ENCODE assay signal across 9 cellular contexts in the genomic region with DNA sequence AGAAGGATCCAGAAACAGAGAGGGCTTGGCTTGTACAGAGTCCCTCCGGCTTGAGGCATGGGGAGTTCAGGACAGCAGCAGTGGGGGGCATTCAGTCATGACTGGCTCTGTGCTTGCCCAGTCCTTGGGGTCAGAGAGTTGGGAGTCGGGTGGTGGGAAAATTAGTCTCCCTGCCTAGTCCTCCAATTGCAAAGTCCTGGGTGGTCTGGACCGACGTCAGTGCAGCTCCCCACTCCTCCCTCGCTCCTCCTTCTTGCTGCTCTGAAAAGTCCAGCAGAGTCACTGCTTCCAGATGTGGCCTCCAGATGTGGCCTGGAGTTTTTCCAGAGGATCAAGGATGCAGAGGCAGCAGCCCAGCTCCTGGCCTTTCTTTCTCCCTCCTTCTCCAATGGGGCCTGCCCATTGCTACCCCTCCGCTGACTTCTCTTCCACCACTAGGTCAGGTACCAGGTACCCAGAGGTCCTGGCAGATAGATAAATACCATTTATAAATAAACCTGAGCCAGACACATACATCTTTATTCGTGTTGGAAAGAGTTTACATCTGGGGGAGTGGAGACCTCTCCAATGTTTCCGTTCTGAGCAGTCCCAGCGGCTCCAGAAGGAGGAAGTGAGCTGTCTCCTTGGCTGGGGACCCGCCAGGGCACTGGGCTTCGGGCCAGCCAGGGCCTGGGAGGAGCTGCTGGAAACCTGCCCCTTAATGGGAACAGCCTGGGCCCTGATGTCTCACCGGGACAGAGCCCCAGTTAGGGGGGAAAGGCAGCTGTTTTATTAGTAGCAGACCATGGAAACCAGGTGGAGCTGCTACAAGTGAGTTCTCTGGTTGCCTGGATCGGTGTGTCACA. TPM values are rescaled to one million over a fixed set of nuclear protein-coding genes. Genes with fewer than 3 reads are reported as not detected.
A peak's percentile ranks its signal among the peaks of the same experiment; 100 is the strongest.
DNase-seq lines count a peak whose midpoint lies in the region; ATAC-seq and TF ChIP-seq lines count a peak whose summit lies in the region.
"Had no signal": no experiment of that assay in that cellular context is flagged by ENCODE, and none has a peak within 500 bp of the region (broad histone marks: within the 10 kb centered on the region; RNA-seq: fewer than 3 reads in every experiment).

No MANE protein-coding gene starts in this region.

- H3K4me1 Mint-ChIP-seq in type B pancreatic cell (ENCODE audit: unreplicated experiment): peaks cover 44% of the 10 kb centered on the region

- H3K9me3 Mint-ChIP-seq in type B pancreatic cell: peaks cover 5% of the 10 kb centered on the region
- H3K9me3 Mint-ChIP-seq: IgD-negative memory B cell had no signal

- H3K36me3 Mint-ChIP-seq in type B pancreatic cell: no peaks in the 10 kb centered on the region

- DNase-seq in EL (peak; percentile 93), NCI-H69 (lab: John Stamatoyannopoulos, UW) (peak; percentile 67), dedifferentiated amniotic fluid mesenchymal stem cell (ENCODE audit: extremely low spot score) (peak; percentile 69), lung microvascular endothelial cell (ENCODE audit: low read depth in 2 of 2) (peak; percentile 26 to 97), type B pancreatic cell (ENCODE audit: extremely low spot score, unreplicated experiment) (no peak), NCI-H1417 (lab: John Stamatoyannopoulos, UW) (no peak), germinal center (ENCODE audit: low spot score) (no peak)

- no peak for ATAC-seq in GM18511 (IDR thresholded peaks at IDR 0.05; ENCODE audit: unreplicated experiment)

- H3K4me3 Mint-ChIP-seq in type B pancreatic cell: peak overlapping the region; percentile 32
- H3K4me3 Mint-ChIP-seq: IgD-negative memory B cell had no signal

- no peaks in the 10 kb centered on the region for H3K27me3 Mint-ChIP-seq in type B pancreatic cell
- H3K27me3 Mint-ChIP-seq: IgD-negative memory B cell had no signal

- peak overlapping the region; percentile 71 for H3K27ac Mint-ChIP-seq in type B pancreatic cell

- no peak for TF ChIP-seq CTCF in type B pancreatic cell (conservative IDR thresholded peaks at IDR 0.05)

RNA-seq across cellular contexts. Expression of gene RNF24, which starts 49.0 kb away (rescaled TPM):
- total RNA-seq in lung microvascular endothelial cell (2.4 and 3.6 TPM in 2 replicates), type B pancreatic cell (ENCODE audit: low replicate concordance) (17.2 and 23.6 TPM in 2 replicates)

Comparison
In these comparisons a context has a peak if more than half of its experiments do, and no peak if none do; other contexts are left out.
1. DNase-seq: peak in EL (single experiment), NCI-H69 (single experiment), dedifferentiated amniotic fluid mesenchymal stem cell (single experiment) and lung microvascular endothelial cell (2 of 2); none in type B pancreatic cell (single experiment), NCI-H1417 (0 of 3) and germinal center (single experiment).